ENCODE assay signal across 14 cellular contexts in the genomic region with DNA sequence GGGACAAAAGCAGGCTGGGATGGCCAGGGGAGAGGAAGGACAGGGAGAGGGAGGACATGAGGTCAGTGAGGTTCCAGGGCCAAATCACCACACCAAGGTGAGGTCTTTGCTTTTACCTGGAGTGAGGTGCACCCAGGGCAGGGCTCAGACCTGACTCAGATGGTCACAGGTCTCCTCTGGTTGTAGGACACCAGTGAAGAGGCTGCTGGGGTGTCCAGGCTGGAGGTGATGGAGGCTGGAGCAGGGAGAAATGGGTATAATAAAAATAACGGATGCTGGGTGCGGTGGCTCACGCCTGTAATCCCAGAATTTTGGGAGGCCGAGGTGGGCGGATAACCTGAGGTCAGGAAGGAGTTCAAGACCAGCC. TPM values are rescaled to one million over a fixed set of nuclear protein-coding genes. Genes with fewer than 3 reads are reported as not detected.
DNase-seq lines count a peak whose midpoint lies in the region; ATAC-seq and TF ChIP-seq lines count a peak whose summit lies in the region.
"Had no signal": no experiment of that assay in that cellular context is flagged by ENCODE, and none has a peak within 500 bp of the region (broad histone marks: within the 10 kb centered on the region; RNA-seq: fewer than 3 reads in every experiment).

No MANE protein-coding gene starts in this region.

- H3K27me3 ChIP-seq in CD4-positive, alpha-beta T cell (ENCODE audit: control insufficient read depth, insufficient read depth, low read length): no peaks in the 10 kb centered on the region
- no peaks in the 10 kb centered on the region for H3K27me3 ChIP-seq in BE2C

- peak overlapping the region; percentile 75 for H3K27ac Mint-ChIP-seq in CD4-positive, alpha-beta T cell
- peak overlapping the region; percentile 53; the same call in 1 of the 2 replicates for H3K27ac Mint-ChIP-seq in HFFc6
- peak overlapping the region; percentile 39 to 81 for H3K27ac Mint-ChIP-seq in effector memory CD8-positive, alpha-beta T cell

- TF ChIP-seq CTCF in CD4-positive, alpha-beta T cell (IDR thresholded peaks at IDR 0.05): no peak
- TF ChIP-seq CTCF in HFFc6 (IDR thresholded peaks at IDR 0.05) (no peak), BE2C (IDR thresholded peaks at IDR 0.05; ENCODE audit: low read depth, low read length) (no peak)

- CTCF ChIA-PET in CD4-positive, alpha-beta T cell (lab: Charles Lee): interaction anchor here (1.5 kb wide), 1 partner anchor 37 kb away, joined by 3 read pairs; no protein-coding TSS in a partner anchor

- peak overlapping the region; percentile 3 for H3K4me3 Mint-ChIP-seq in CD4-positive, alpha-beta T cell
- no peak overlapping the region; the same call in 1 of the 2 replicates for H3K4me3 Mint-ChIP-seq in HFFc6
- no peak overlapping the region for H3K4me3 Mint-ChIP-seq in effector memory CD8-positive, alpha-beta T cell

- H3K27me3 Mint-ChIP-seq in CD4-positive, alpha-beta T cell: no peaks in the 10 kb centered on the region
- no peaks in the 10 kb centered on the region for H3K27me3 Mint-ChIP-seq in HFFc6 (ENCODE audit: insufficient read depth)
- no peaks in the 10 kb centered on the region for H3K27me3 Mint-ChIP-seq in effector memory CD8-positive, alpha-beta T cell

- intact Hi-C loops in CD4-positive, alpha-beta T cell (cut with DNase I, micrococcal nuclease): loop anchor here in 1 of 2 experiments (10.0 kb wide), 1 partner anchor 332 kb away; the partner anchor contains the start of genes SCGB2B2 and ZNF302
- intact Hi-C loops in posterior vena cava (cut with DNase I): no loop called here

- no peaks in the 10 kb centered on the region for H3K9me3 Mint-ChIP-seq in CD4-positive, alpha-beta T cell
- no peaks in the 10 kb centered on the region for H3K9me3 Mint-ChIP-seq in HFFc6
- H3K9me3 Mint-ChIP-seq in effector memory CD8-positive, alpha-beta T cell: no peaks in the 10 kb centered on the region

- H3K36me3 ChIP-seq in BE2C: peaks cover 34% of the 10 kb centered on the region

- peaks cover 67% of the 10 kb centered on the region for H3K4me1 Mint-ChIP-seq in CD4-positive, alpha-beta T cell (ENCODE audit: low read depth)
- H3K4me1 Mint-ChIP-seq in HFFc6 (ENCODE audit: low read depth): peaks cover 39% of the 10 kb centered on the region
- H3K4me1 Mint-ChIP-seq in effector memory CD8-positive, alpha-beta T cell (ENCODE audit: low read depth in 2 of 2): peaks cover 49 to 63% of the 10 kb centered on the region in 2 donors

- H3K27ac ChIP-seq in CD4-positive, alpha-beta T cell (ENCODE audit: low read depth, low read length): no peak overlapping the region

- H3K4me1 ChIP-seq in BE2C: no peaks in the 10 kb centered on the region

- DNase-seq in CD4-positive, alpha-beta T cell: no peak
- DNase-seq in HFFc6 (no peak), posterior vena cava (ENCODE audit: low spot score) (peak; percentile 55), cerebellar nuclear complex (lab: John Stamatoyannopoulos, UW) (no peak), BE2C (no peak)
- DNase-seq in effector memory CD8-positive, alpha-beta T cell: no peak
- DNase-seq: GDM1, KBM-7, NCI-H2227 treated with DMSO at 0.1 percent for 48 hours, SK-N-SH had no signal

- H3K9me3 ChIP-seq in CD4-positive, alpha-beta T cell (ENCODE audit: control insufficient read depth, low read length): no peaks in the 10 kb centered on the region
- H3K9me3 ChIP-seq in BE2C: no peaks in the 10 kb centered on the region
- H3K9me3 ChIP-seq: SK-N-SH had no signal

- no peak for ATAC-seq in CD4-positive, alpha-beta T cell (ENCODE audit: poor library complexity)
- ATAC-seq in effector memory CD8-positive, alpha-beta T cell (replicated peaks): no peak
- ATAC-seq in HG02588 (IDR thresholded peaks at IDR 0.05; ENCODE audit: unreplicated experiment): no peak

- POLR2A ChIA-PET in CD4-positive, alpha-beta T cell (lab: Charles Lee): interaction anchor here (0.5 to 11.9 kb wide), 5 partner anchors 8 to 34 kb away, joined by 3 to 205 read pairs (median 4); partner anchors contain the start of gene GRAMD1A

- H3K4me3 ChIP-seq in BE2C (ENCODE audit: low read depth, low read length): no peak overlapping the region

- H3K36me3 Mint-ChIP-seq in CD4-positive, alpha-beta T cell (ENCODE audit: low read depth): peaks cover 75% of the 10 kb centered on the region
- H3K36me3 Mint-ChIP-seq in HFFc6 (ENCODE audit: low read depth): peaks cover 10% of the 10 kb centered on the region; the same call in 1 of the 2 replicates
- peaks cover 52% of the 10 kb centered on the region for H3K36me3 Mint-ChIP-seq in effector memory CD8-positive, alpha-beta T cell (ENCODE audit: insufficient read depth)

RNA-seq across cellular contexts. Expression of gene GRAMD1A, which starts 6.9 kb away (rescaled TPM):
- total RNA-seq in CD4-positive, alpha-beta T cell: 100 to 1,000 TPM; 221 to 229 TPM
- total RNA-seq in HFFc6 (2021; fragmentation: NEBNext Ultra II Directional; extraction: Animal tissue kit (Norgen Biotek cat#: 25700)): 10 to 100 TPM; 48.2 to 51.3 (median 50.0) TPM
- 10 to 100 TPM; 83.0 to 87.0 TPM for total RNA-seq in posterior vena cava
- polyA plus RNA-seq in BE2C (2012; ENCODE audit: insufficient read depth, insufficient read length, low read depth): 149 TPM

RNA-seq across cellular contexts. Expression of gene SCN1B, which starts 23.3 kb away (rescaled TPM):
- total RNA-seq in CD4-positive, alpha-beta T cell: 1 to 10 TPM; 1.4 to 2.3 TPM
- total RNA-seq in HFFc6 (2021; fragmentation: NEBNext Ultra II Directional; extraction: Animal tissue kit (Norgen Biotek cat#: 25700)): 10 to 100 TPM in 4 of 6 experiments, 1 to 10 TPM in 2; 6.8 to 14.2 (median 12.6) TPM
- total RNA-seq in posterior vena cava: 10 to 100 TPM; 30.8 to 42.4 TPM
- 3.0 TPM for polyA plus RNA-seq in BE2C (2012; ENCODE audit: insufficient read depth, insufficient read length, low read depth)

RNA-seq across cellular contexts. Expression of gene HPN, which starts 34.5 kb away (rescaled TPM):
- not detected for total RNA-seq in CD4-positive, alpha-beta T cell
- not detected for total RNA-seq in HFFc6 (2021; fragmentation: NEBNext Ultra II Directional; extraction: Animal tissue kit (Norgen Biotek cat#: 25700))
- total RNA-seq in posterior vena cava: 1 to 10 TPM in 1 of 2 donors, under 1 TPM in 1; 1.00 to 1.7 TPM
- polyA plus RNA-seq in BE2C (2012; ENCODE audit: insufficient read depth, insufficient read length, low read depth): not detected
- total RNA-seq: dermis microvascular lymphatic vessel endothelial cell, fibroblast of villous mesenchyme, H4 had no signal

RNA-seq across cellular contexts. Expression of gene ZNF792, which starts 43.0 kb away (rescaled TPM):
- total RNA-seq in CD4-positive, alpha-beta T cell: 1 to 10 TPM; 6.8 to 8.9 TPM
- total RNA-seq in HFFc6 (2021; fragmentation: NEBNext Ultra II Directional; extraction: Animal tissue kit (Norgen Biotek cat#: 25700)): 1 to 10 TPM; 2.7 to 3.2 (median 3.0) TPM
- 1 to 10 TPM; 4.9 to 6.2 TPM for total RNA-seq in posterior vena cava
- 22.6 TPM for polyA plus RNA-seq in BE2C (2012; ENCODE audit: insufficient read depth, insufficient read length, low read depth)
